ENCODE assay signal across 8 cellular contexts in genomic region chr21:17512245-17513213, GRCh38. TPM values are rescaled to one million over a fixed set of nuclear protein-coding genes. Genes with fewer than 3 reads are reported as not detected.
DNase-seq lines count a peak whose midpoint lies in the region; ATAC-seq and TF ChIP-seq lines count a peak whose summit lies in the region.

CXADR (plus strand) TSS chr21:17513043; CDS start chr21:17513130, 87 bp downstream.

- BruUV-seq in PC-3 (replicated peaks; lab: Mats Ljungman, UMichigan): no TSS peak

- H4K20me1 ChIP-seq in PC-3 (ENCODE audit: low read length): no peaks in the 10 kb centered on the region

- TF ChIP-seq POLR2A in gastroesophageal sphincter (IDR thresholded peaks at IDR 0.05): no peak

- 1 to 10% methylated on average over 3 to 9 of the region's 83 CpGs for WGBS in gastroesophageal sphincter (ENCODE audit: low coverage in 1 of 2), 2 donors

- POLR2A ChIA-PET in CD4-positive, alpha-beta T cell (lab: Charles Lee): interaction anchor here (0.6 to 0.9 kb wide), 2 partner anchors 35 to 86 kb away, joined by 3 read pairs; no protein-coding TSS in a partner anchor
- POLR2A ChIA-PET in PC-3 (lab: Charles Lee; ENCODE audit: unreplicated experiment): no interaction called here

- H3K4me1 ChIP-seq in PC-3 (ENCODE audit: insufficient read depth, low read length) (peaks cover 4% of the 10 kb centered on the region; the same call in 1 of the 2 replicates), gastroesophageal sphincter (peaks cover 0 to 27% (median 14%) of the 10 kb centered on the region in 3 donors)

- H3K4me3 Mint-ChIP-seq in CD4-positive, alpha-beta T cell: peak within 1 kb of the TSS; percentile 92

- peak within 1 kb of the TSS; percentile 40 for H3K27ac Mint-ChIP-seq in CD4-positive, alpha-beta T cell

- peaks cover 10% of the 10 kb centered on the region for H3K27me3 Mint-ChIP-seq in CD4-positive, alpha-beta T cell

- H3F3A ChIP-seq in PC-3 (ENCODE audit: low read length, unreplicated experiment): no peaks in the 10 kb centered on the region

- H3K4me3 ChIP-seq in PC-3 (ENCODE audit: low read length): peak within 1 kb of the TSS; percentile 75
- peak within 1 kb of the TSS; percentile 59 to 79 for H3K4me3 ChIP-seq in gastroesophageal sphincter

- no peaks in the 10 kb centered on the region for H3K36me3 ChIP-seq in PC-3 (ENCODE audit: low read depth, low read length)
- no peaks in the 10 kb centered on the region for H3K36me3 ChIP-seq in gastroesophageal sphincter

- DNase-seq in CD4-positive, alpha-beta T cell: peak; percentile 58 to 88 (median 74)
- DNase-seq in HT1080 (ENCODE audit: low read depth) (peak; percentile 72), PC-3 (peak; percentile 81), nucleus accumbens (lab: John Stamatoyannopoulos, UW) (peak in 54 of 56 donors; percentile 34 to 89 (median 74))
- peak; percentile 91 for DNase-seq in activated effector memory CD4-positive, alpha-beta T cell treated with anti-CD3 and anti-CD28 coated beads, Interleukin-2, amount 50 U/mL, for 16 hours

- peaks cover 18% of the 10 kb centered on the region for H3K4me1 Mint-ChIP-seq in CD4-positive, alpha-beta T cell (ENCODE audit: low read depth)

- H3K27ac ChIP-seq in CD4-positive, alpha-beta T cell (ENCODE audit: low read depth, low read length): no peak within 1 kb of the TSS
- H3K27ac ChIP-seq in PC-3 (ENCODE audit: low read length) (no peak within 1 kb of the TSS), gastroesophageal sphincter (peak within 1 kb of the TSS in 1 of 4 donors; percentile 36), temporal lobe (ENCODE audit: low read depth, low read length) (peak within 1 kb of the TSS; percentile 69)

- TF ChIP-seq EP300 in gastroesophageal sphincter (IDR thresholded peaks at IDR 0.05): no peak

- peak within 1 kb of the TSS; percentile 12; the same call in 1 of the 2 replicates for H3K9ac ChIP-seq in PC-3 (ENCODE audit: low read length)

- ATAC-seq in CD4-positive, alpha-beta T cell (ENCODE audit: poor library complexity): peak; percentile 81
- peak; percentile 84 for ATAC-seq in GM21360 (IDR thresholded peaks at IDR 0.05; ENCODE audit: unreplicated experiment)
- ATAC-seq in PC-3: peak; percentile 75
- ATAC-seq in gastroesophageal sphincter: peak; percentile 59

- H3K4me2 ChIP-seq in PC-3 (ENCODE audit: low read length): peak within 1 kb of the TSS; percentile 86

- peak within 1 kb of the TSS; percentile 68 for H2AFZ ChIP-seq in PC-3 (ENCODE audit: low read length)

- CTCF ChIA-PET in CD4-positive, alpha-beta T cell (lab: Charles Lee): interaction anchor here (0.6 to 1.5 kb wide), 5 partner anchors 11 to 99 kb away, joined by 3 to 4 read pairs (median 3); no protein-coding TSS in a partner anchor
- CTCF ChIA-PET in PC-3 (lab: Charles Lee): interaction anchor here (0.5 to 0.6 kb wide), 2 partner anchors 22 to 65 kb away, joined by 3 to 9 read pairs; no protein-coding TSS in a partner anchor

- no peaks in the 10 kb centered on the region for H3K27me3 ChIP-seq in CD4-positive, alpha-beta T cell (ENCODE audit: control insufficient read depth, insufficient read depth, low read length)
- H3K27me3 ChIP-seq in PC-3 (ENCODE audit: low read length) (peaks cover 15% of the 10 kb centered on the region), gastroesophageal sphincter (peaks cover 35% of the 10 kb centered on the region)

- H3K9me3 ChIP-seq in CD4-positive, alpha-beta T cell (ENCODE audit: control insufficient read depth, low read length): no peaks in the 10 kb centered on the region
- H3K9me3 ChIP-seq in PC-3 (ENCODE audit: low read length) (no peaks in the 10 kb centered on the region), gastroesophageal sphincter (no peaks in the 10 kb centered on the region)

- intact Hi-C loops in CD4-positive, alpha-beta T cell (cut with DNase I, micrococcal nuclease): loop anchor here (2.0 to 10.0 kb wide), 3 partner anchors 98 to 302 kb away; partner anchors contain the start of genes BTG3 (in 1 of the 2) and C21orf91 (in 1 of the 2)
- intact Hi-C loops in PC-3 (cut with micrococcal nuclease): no loop called here

- H3K9me2 ChIP-seq in PC-3 (replicated peaks; ENCODE audit: low read length): no peaks in the 10 kb centered on the region

- H3K36me3 Mint-ChIP-seq in CD4-positive, alpha-beta T cell (ENCODE audit: low read depth): no peaks in the 10 kb centered on the region

- no peaks in the 10 kb centered on the region for H3K9me3 Mint-ChIP-seq in CD4-positive, alpha-beta T cell

- H3K79me2 ChIP-seq in PC-3 (ENCODE audit: low read length): 0 out of 2 replicates have a peak, but pooled peaks cover 4% of the 10 kb centered on the region

- TF ChIP-seq CTCF in CD4-positive, alpha-beta T cell (IDR thresholded peaks at IDR 0.05): peak; percentile 56
- 0 out of 2 replicates have a peak, but pooled peaks have one; percentile 27 for TF ChIP-seq CTCF in PC-3 (conservative IDR thresholded peaks at IDR 0.05; ENCODE audit: low read depth, low read length)
- TF ChIP-seq CTCF in gastroesophageal sphincter (IDR thresholded peaks at IDR 0.05): peak in 2 of 4 experiments; percentile 28 to 51

RNA-seq across cellular contexts. Expression of gene CXADR, which starts in this region (rescaled TPM):
- total RNA-seq in CD4-positive, alpha-beta T cell: under 1 TPM; 0.52 to 0.53 TPM
- 11.7 and 14.3 TPM in 2 replicates for total RNA-seq in HT1080 (2014; rRNA removed; shearing (Covaris generic))
- 0.47 and 0.66 TPM in 2 replicates for polyA plus RNA-seq in HT1080 (2015; cell fraction: cytosol; rRNA removed)
- 0.33 and 0.78 TPM in 2 replicates for polyA plus RNA-seq in HT1080 (2015; cell fraction: nucleus; rRNA removed)
- total RNA-seq in PC-3 (2014; rRNA removed) (11.2 and 11.5 TPM in 2 replicates), gastroesophageal sphincter (10 to 100 TPM in 1 of 4 donors, 1 to 10 TPM in 2, under 1 TPM in 1; 0.54 to 10.6 (median 4.4) TPM), temporal lobe (255 TPM)

Comparison
In these comparisons a context has a peak if more than half of its experiments do, and no peak if none do; other contexts are left out.
1. RNA of gene CXADR (total RNA-seq): 255 TPM in temporal lobe (single experiment); 11.7 to 14.3 TPM in HT1080, 11.2 to 11.5 TPM in PC-3, 0.54 to 10.6 TPM in gastroesophageal sphincter and 0.52 to 0.53 TPM in CD4-positive, alpha-beta T cell; every median in the first group is over 10 times any median in the second.
2. Peak in DNase-seq and ATAC-seq in CD4-positive, alpha-beta T cell; RNA of the gene not detected or under 1 TPM.
3. Peak in every context shown above with its lines, with median percentiles within 50 percentile points of each other: ATAC-seq and DNase-seq.